21 cellular contexts compared by ENCODE assay signal in the genomic region with DNA sequence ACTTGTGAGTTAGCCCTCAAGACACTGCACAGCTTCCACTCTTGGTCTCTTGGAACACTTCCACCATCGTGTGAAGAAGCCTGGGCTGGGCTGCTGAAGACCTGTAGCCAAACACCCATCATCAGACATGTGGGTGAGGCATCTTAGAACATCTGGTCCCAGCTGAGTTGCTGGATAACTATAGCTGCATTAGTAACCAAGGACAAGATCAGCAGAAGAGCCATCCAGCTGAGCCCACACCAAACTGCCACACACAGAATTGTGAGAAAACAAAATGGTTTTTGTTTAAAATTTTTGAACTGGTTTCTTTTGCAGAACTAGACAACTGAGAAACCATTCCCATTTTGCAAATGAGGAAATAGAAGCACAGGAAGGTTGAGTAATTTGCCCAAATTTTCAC. TPM values are rescaled to one million over a fixed set of nuclear protein-coding genes. Genes with fewer than 3 reads are reported as not detected.
DNase-seq lines count a peak whose midpoint lies in the region; ATAC-seq, FAIRE-seq and TF ChIP-seq lines count a peak whose summit lies in the region.
"Had no signal": no experiment of that assay in that cellular context is flagged by ENCODE, and none has a peak within 500 bp of the region (broad histone marks: within the 10 kb centered on the region; RNA-seq: fewer than 3 reads in every experiment).

No MANE protein-coding gene starts in this region.

- no peak overlapping the region for H3K27ac ChIP-seq in A549
- H3K27ac ChIP-seq in HEK293 (ENCODE audit: extremely low read depth, low read depth, low read length): no peak overlapping the region
- H3K27ac ChIP-seq in HepG2 (ENCODE audit: extremely low read length, insufficient read depth, low read length): no peak overlapping the region
- H3K27ac ChIP-seq: GM23248 had no signal

- H3K36me3 Mint-ChIP-seq in T-helper 2 cell treated with Interferon-gamma antibody and Interleukin-4, amounts not matched to agents 5 μg/mL and 100 μg/mL, for 36 hours (ENCODE audit: low read depth): no peaks in the 10 kb centered on the region
- H3K36me3 Mint-ChIP-seq: CD4-positive, alpha-beta memory T cell had no signal

- TF ChIP-seq RAD21 in A549 (conservative IDR thresholded peaks at IDR 0.05 in 1 of 2, IDR thresholded peaks at IDR 0.05 in 1 of 2) (no peak), HepG2 (CRISPR knock-in tag; IDR thresholded peaks at IDR 0.05) (no peak)

- H3K4me3 ChIP-seq in A549 (no peak overlapping the region), HEK293 (ENCODE audit: low read depth, low read length) (no peak overlapping the region), HepG2 (replicated peaks in 1 of 3; ENCODE audit: insufficient read depth in 1 of 3, low read depth in 2 of 3, low read length in 3 of 3) (no peak overlapping the region)
- H3K4me3 ChIP-seq: GM23248 had no signal

- intact Hi-C loops in HepG2 (cut with micrococcal nuclease; ENCODE audit: unreplicated experiment): no loop called here

- peaks cover 4% of the 10 kb centered on the region for H3K4me1 Mint-ChIP-seq in T-helper 2 cell treated with Interferon-gamma antibody and Interleukin-4, amounts not matched to agents 5 μg/mL and 100 μg/mL, for 36 hours (ENCODE audit: low read depth)

- H3K36me3 ChIP-seq in HEK293 (ENCODE audit: control insufficient read depth in 2 of 2, insufficient read depth in 1 of 2, low read length in 2 of 2) (no peaks in the 10 kb centered on the region; a peak in 1 of 3 replicates), HepG2 (replicated peaks in 1 of 2; ENCODE audit: control insufficient read depth in 1 of 2, insufficient read depth in 2 of 2, low read length in 2 of 2) (no peaks in the 10 kb centered on the region)

- in situ Hi-C loops in HepG2 (cut with HindIII; ENCODE audit: extremely low pct_ligation_motif_present, low pct_unique_long_range_greater_than_20kb): no loop called here

- H2AFZ ChIP-seq in HepG2 (ENCODE audit: low read length): no peak overlapping the region
- H2AFZ ChIP-seq: GM23248 had no signal

- H4K20me1 ChIP-seq in HepG2 (ENCODE audit: insufficient read depth, low read length): no peaks in the 10 kb centered on the region

- H3K79me2 ChIP-seq in HepG2 (ENCODE audit: insufficient read depth, low read length): no peaks in the 10 kb centered on the region

- ATAC-seq in A549: no peak
- ATAC-seq in HepG2: no peak
- no peak for ATAC-seq in GM18867 (IDR thresholded peaks at IDR 0.05; ENCODE audit: unreplicated experiment)
- ATAC-seq: HCT116 had no signal

- BruUV-seq in HepG2 (replicated peaks; lab: Mats Ljungman, UMichigan): no TSS peak

- H3K4me2 ChIP-seq in A549 (no peak overlapping the region), HepG2 (ENCODE audit: low read depth, low read length) (no peak overlapping the region)

- TF ChIP-seq POLR2A in A549 (IDR thresholded peaks at IDR 0.05; ENCODE audit: low read length) (no peak), HepG2 (IDR thresholded peaks at IDR 0.05; ENCODE audit: insufficient read depth in 1 of 2, low read depth in 2 of 2, low read length in 2 of 2) (no peak)

- peaks cover 2 to 18% of the 10 kb centered on the region in 2 experiments; a peak in 4 of 5 replicates for H3K27me3 ChIP-seq in HepG2 (ENCODE audit: control insufficient read depth in 1 of 2, insufficient read depth in 2 of 2, low read length in 2 of 2)

- no peak overlapping the region for H3K4me3 Mint-ChIP-seq in T-helper 2 cell treated with Interferon-gamma antibody and Interleukin-4, amounts not matched to agents 5 μg/mL and 100 μg/mL, for 36 hours
- H3K4me3 Mint-ChIP-seq: CD4-positive, alpha-beta memory T cell; H9; HFFc6 had no signal

- 27% methylated on average over 1 of the region's 1 CpG for WGBS in A549 (ENCODE audit: missing lambda C conversion rate)
- 0% methylated on average over 1 of the region's 1 CpG for WGBS in HepG2 (ENCODE audit: low lambda C conversion rate)

- H3K27me3 Mint-ChIP-seq in T-helper 2 cell treated with Interferon-gamma antibody and Interleukin-4, amounts not matched to agents 5 μg/mL and 100 μg/mL, for 36 hours (ENCODE audit: low read depth): peaks cover 21% of the 10 kb centered on the region

- H3K9ac ChIP-seq in HepG2 (ENCODE audit: insufficient read depth, low read depth, low read length): no peak overlapping the region
- H3K9ac ChIP-seq: GM23248 had no signal

- FAIRE-seq in A549 (lab: Jason Lieb, UNC): peak; percentile 81
- FAIRE-seq in HepG2 (lab: Jason Lieb, UNC): no peak
- FAIRE-seq: GM12892, GM19239 had no signal

- no peak for DNase-seq in T-helper 2 cell treated with Interferon-gamma antibody and Interleukin-4, amounts not matched to agents 5 μg/mL and 100 μg/mL, for 36 hours (ENCODE audit: low spot score)
- DNase-seq in T-helper 2 cell (no peak), A549 (ENCODE audit: low read depth in 1 of 2, low spot score in 1 of 2) (no peak), HepG2 (ENCODE audit: low spot score) (no peak), NCI-H128 (lab: John Stamatoyannopoulos, UW; ENCODE audit: unreplicated experiment) (no peak), OCI-M2 (lab: John Stamatoyannopoulos, UW; ENCODE audit: unreplicated experiment) (no peak)
- DNase-seq: 8988T; C1 segment of cervical spinal cord; Calu3; CD4-positive, alpha-beta memory T cell; COR-L47; DMS53; DMS79 treated with DMSO at 0.1 percent for 48 hours; GM23248; H9; HFFc6 had no signal

- H3K9me3 ChIP-seq in A549 (peaks cover 29% of the 10 kb centered on the region), HEK293 (ENCODE audit: control insufficient read depth, insufficient read depth, low read depth, low read length) (peaks cover 9% of the 10 kb centered on the region), HepG2 (ENCODE audit: low read length) (peaks cover 9% of the 10 kb centered on the region)

- TF ChIP-seq EP300 in A549 (IDR thresholded peaks at IDR 0.05) (no peak), HepG2 (IDR thresholded peaks at IDR 0.05; ENCODE audit: low read depth in 2 of 2, low read length in 2 of 2) (no peak), HepG2 (CRISPR knock-in tag; IDR thresholded peaks at IDR 0.05; ENCODE audit: borderline replicate concordance) (no peak)

- CTCF ChIA-PET in A549 (lab: Yijun Ruan, JAX) (interaction anchor here (0.6 to 17.2 kb wide), 13 partner anchors 12 to 782 kb away, joined by 3 to 362 read pairs (median 4); a partner anchor contains a TSS), HEK293 (lab: Yijun Ruan, JAX) (interaction anchor here (0.7 to 14.5 kb wide), 10 partner anchors 11 to 333 kb away, joined by 3 to 177 read pairs (median 4); no protein-coding TSS in a partner anchor), HepG2 (lab: Yijun Ruan, JAX; ENCODE audit: low intra/inter-chr PET ratio, low total read pairs) (no interaction called here)

- H3K27ac Mint-ChIP-seq in T-helper 2 cell treated with Interferon-gamma antibody and Interleukin-4, amounts not matched to agents 5 μg/mL and 100 μg/mL, for 36 hours: peak overlapping the region; percentile 15
- H3K27ac Mint-ChIP-seq: CD4-positive, alpha-beta memory T cell; H9; HFFc6 had no signal

- TF ChIP-seq CTCF in A549 (IDR thresholded peaks at IDR 0.05) (no peak), HEK293 (tag by site-specific recombination; IDR thresholded peaks at IDR 0.05) (no peak), HepG2 (CRISPR knock-in tag; IDR thresholded peaks at IDR 0.05) (no peak)

- H3K4me1 ChIP-seq in A549: 0 out of 3 replicates have a peak, but pooled peaks cover 2% of the 10 kb centered on the region
- peaks cover 2% of the 10 kb centered on the region; the same call in 1 of the 2 replicates for H3K4me1 ChIP-seq in HEK293 (ENCODE audit: control insufficient read depth, insufficient read depth, low read length)
- peaks cover 20% of the 10 kb centered on the region for H3K4me1 ChIP-seq in HepG2 (ENCODE audit: insufficient read depth, low read length)

- POLR2A ChIA-PET in A549 (lab: Yijun Ruan, JAX) (no interaction called here), HEK293 (lab: Yijun Ruan, JAX) (interaction anchor here (0.7 to 1.0 kb wide), 3 partner anchors 23 to 1509 kb away, joined by 5 to 8 read pairs (median 6); no protein-coding TSS in a partner anchor), HepG2 (lab: Yijun Ruan, JAX) (no interaction called here)

- peaks cover 9% of the 10 kb centered on the region for H3K9me3 Mint-ChIP-seq in T-helper 2 cell treated with Interferon-gamma antibody and Interleukin-4, amounts not matched to agents 5 μg/mL and 100 μg/mL, for 36 hours

TF ChIP-seq in A549, 52 proteins besides CTCF, POLR2A, EP300 and RAD21 (continues in another document):
- TF ChIP-seq HEYL (CRISPR knock-in tag; IDR thresholded peaks at IDR 0.05): no peak

RNA-seq across cellular contexts. Expression of a gene that starts 56.2 kb away (rescaled TPM):
- polyA plus RNA-seq in A549 (2011; rRNA removed): 15.4 and 18.3 TPM in 2 replicates
- 20.9 and 21.4 TPM in 2 replicates for polyA plus RNA-seq in A549 (2012; cell fraction: cytosol; rRNA removed)
- polyA plus RNA-seq in A549 (2012; cell fraction: nucleus; rRNA removed): 21.9 and 34.2 TPM in 2 replicates
- 25.0 to 26.9 TPM (median 25.2 TPM) in 3 replicates for polyA plus RNA-seq in A549 (2017; fragmentation: RNase III; extraction: RNeasy Plus Mini Kit Qiagen cat#74134 plus additional on column Dnase treatment)
- polyA minus RNA-seq in A549 (2011; rRNA and poly(A)+ RNA removed): 14.1 and 15.5 TPM in 2 replicates
- total RNA-seq in HepG2 (2016; rRNA removed; fragmentation: Illumina TruSeq; extraction: Trizol): 46.9 and 50.6 TPM in 2 replicates
- 38.2 and 42.8 TPM in 2 replicates for total RNA-seq in HepG2 (2016; cell fraction: cytosol; rRNA removed; fragmentation: Illumina TruSeq; extraction: Trizol; ENCODE audit: low read depth)
- total RNA-seq in HepG2 (2016; cell fraction: insoluble cytoplasmic fraction; rRNA removed; fragmentation: Illumina TruSeq; extraction: Trizol): 46.5 and 48.3 TPM in 2 replicates
- total RNA-seq in HepG2 (2016; cell fraction: membrane; rRNA removed; fragmentation: Illumina TruSeq; extraction: Trizol): 68.3 and 74.7 TPM in 2 replicates
- 25.8 and 26.1 TPM in 2 replicates for total RNA-seq in HepG2 (2016; cell fraction: nucleus; rRNA removed; fragmentation: Illumina TruSeq; extraction: Trizol)
- polyA plus RNA-seq in HepG2 (2011; rRNA removed): 12.4 and 16.0 TPM in 2 replicates
- polyA plus RNA-seq in HepG2 (2011; cell fraction: cytosol; rRNA removed): 13.7 and 13.8 TPM in 2 replicates
- polyA plus RNA-seq in HepG2 (2011; cell fraction: nucleus; rRNA removed): 12.6 and 14.9 TPM in 2 replicates
- polyA plus RNA-seq in HepG2 (2012): 9.4 and 15.3 TPM in 2 replicates
- polyA plus RNA-seq in HepG2 (2016; cell fraction: cytosol; fragmentation: Illumina TruSeq; extraction: Trizol; ENCODE audit: low read depth): 41.9 and 55.0 TPM in 2 replicates
- polyA plus RNA-seq in HepG2 (2016; cell fraction: insoluble cytoplasmic fraction; fragmentation: Illumina TruSeq; extraction: Trizol; ENCODE audit: low read depth): 48.2 and 54.2 TPM in 2 replicates
- 56.6 and 66.9 TPM in 2 replicates for polyA plus RNA-seq in HepG2 (2016; cell fraction: membrane; fragmentation: Illumina TruSeq; extraction: Trizol; ENCODE audit: low read depth)
- 46.3 and 47.1 TPM in 2 replicates for polyA plus RNA-seq in HepG2 (2016; cell fraction: nucleus; fragmentation: Illumina TruSeq; extraction: Trizol; ENCODE audit: insufficient read depth, low read depth)
- polyA minus RNA-seq in HepG2 (2011; rRNA and poly(A)+ RNA removed; ENCODE audit: low replicate concordance): 11.3 and 13.3 TPM in 2 replicates
- polyA minus RNA-seq in HepG2 (2011; cell fraction: cytosol; rRNA and poly(A)+ RNA removed): 6.7 and 7.8 TPM in 2 replicates
- 8.7 and 9.8 TPM in 2 replicates for polyA minus RNA-seq in HepG2 (2011; cell fraction: nucleus; rRNA and poly(A)+ RNA removed)
